In the genomic region with DNA sequence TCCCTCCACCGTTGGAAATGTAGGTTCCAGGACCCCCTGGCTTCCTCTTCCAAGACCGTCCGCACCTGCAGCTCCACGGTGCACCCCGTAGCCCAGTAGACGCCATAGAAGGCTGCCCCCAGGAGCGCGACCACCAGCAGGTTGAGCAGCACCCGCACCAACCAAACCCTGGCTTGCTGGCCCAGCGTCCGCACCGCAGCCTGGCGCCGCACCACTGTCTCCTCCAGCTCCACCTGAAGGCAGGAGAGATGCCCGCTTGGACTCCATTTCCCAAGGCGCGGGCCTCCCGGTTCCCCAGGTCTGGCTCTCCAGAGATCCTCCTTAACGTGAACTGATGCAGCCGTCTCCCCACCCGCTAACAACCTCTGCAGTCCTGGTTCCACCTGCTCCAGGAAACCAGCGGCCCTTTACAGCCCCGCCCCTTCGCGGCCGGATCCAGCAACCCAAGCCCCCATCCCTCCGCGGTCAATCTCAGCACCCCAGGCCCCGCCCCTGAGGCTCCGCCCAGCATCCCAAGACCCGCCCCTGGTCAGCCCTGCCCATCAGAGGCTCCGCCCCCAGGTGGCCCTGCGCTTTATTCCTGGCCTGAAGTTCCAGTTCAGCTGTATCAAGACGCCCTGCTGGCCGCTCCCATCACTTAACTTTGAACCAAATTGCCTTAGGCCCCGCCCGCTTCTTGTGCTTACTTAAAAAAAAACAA, we compare ENCODE assay signal across 1 cellular context.
TF ChIP-seq lines count a peak whose summit lies in the region.

No MANE protein-coding gene starts in this region.

TF ChIP-seq in K562, 482 proteins besides CTCF, POLR2A, EP300 and RAD21 (continued from another document):
- TF ChIP-seq ZBTB7A (IDR thresholded peaks at IDR 0.05; ENCODE audit: borderline replicate concordance, control insufficient read depth, low read depth, low read length), result no peak; the same call in 1 of the 2 replicates
- TF ChIP-seq, protein P1, sequence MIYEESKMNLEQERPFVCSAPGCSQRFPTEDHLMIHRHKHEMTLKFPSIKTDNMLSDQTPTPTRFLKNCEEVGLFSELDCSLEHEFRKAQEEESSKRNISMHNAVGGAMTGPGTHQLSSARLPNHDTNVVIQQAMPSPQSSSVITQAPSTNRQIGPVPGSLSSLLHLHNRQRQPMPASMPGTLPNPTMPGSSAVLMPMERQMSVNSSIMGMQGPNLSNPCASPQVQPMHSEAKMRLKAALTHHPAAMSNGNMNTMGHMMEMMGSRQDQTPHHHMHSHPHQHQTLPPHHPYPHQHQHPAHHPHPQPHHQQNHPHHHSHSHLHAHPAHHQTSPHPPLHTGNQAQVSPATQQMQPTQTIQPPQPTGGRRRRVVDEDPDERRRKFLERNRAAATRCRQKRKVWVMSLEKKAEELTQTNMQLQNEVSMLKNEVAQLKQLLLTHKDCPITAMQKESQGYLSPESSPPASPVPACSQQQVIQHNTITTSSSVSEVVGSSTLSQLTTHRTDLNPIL (CRISPR knock-in tag; IDR thresholded peaks at IDR 0.05), result no peak
- TF ChIP-seq, protein P2, sequence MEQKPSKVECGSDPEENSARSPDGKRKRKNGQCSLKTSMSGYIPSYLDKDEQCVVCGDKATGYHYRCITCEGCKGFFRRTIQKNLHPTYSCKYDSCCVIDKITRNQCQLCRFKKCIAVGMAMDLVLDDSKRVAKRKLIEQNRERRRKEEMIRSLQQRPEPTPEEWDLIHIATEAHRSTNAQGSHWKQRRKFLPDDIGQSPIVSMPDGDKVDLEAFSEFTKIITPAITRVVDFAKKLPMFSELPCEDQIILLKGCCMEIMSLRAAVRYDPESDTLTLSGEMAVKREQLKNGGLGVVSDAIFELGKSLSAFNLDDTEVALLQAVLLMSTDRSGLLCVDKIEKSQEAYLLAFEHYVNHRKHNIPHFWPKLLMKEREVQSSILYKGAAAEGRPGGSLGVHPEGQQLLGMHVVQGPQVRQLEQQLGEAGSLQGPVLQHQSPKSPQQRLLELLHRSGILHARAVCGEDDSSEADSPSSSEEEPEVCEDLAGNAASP (IDR thresholded peaks at IDR 0.05), result no peak
- no peak for TF ChIP-seq ZNF717 (CRISPR knock-in tag; IDR thresholded peaks at IDR 0.05)
- no peak for TF ChIP-seq JUN (IDR thresholded peaks at IDR 0.05; ENCODE audit: borderline replicate concordance, low read depth, low read length)
- no peak for TF ChIP-seq JUN (CRISPR knock-in tag; IDR thresholded peaks at IDR 0.05; ENCODE audit: borderline replicate concordance)
- no peak for TF ChIP-seq TAF7 (tag; IDR thresholded peaks at IDR 0.05)
- no peak for TF ChIP-seq ETV1 (tag; conservative IDR thresholded peaks at IDR 0.05; ENCODE audit: low read depth)
- no peak for TF ChIP-seq SIRT6 (IDR thresholded peaks at IDR 0.05; ENCODE audit: low read depth, low read length)
- TF ChIP-seq MAFF (IDR thresholded peaks at IDR 0.05; ENCODE audit: low read length), result no peak
- no peak for TF ChIP-seq ZNF507 (tag; conservative IDR thresholded peaks at IDR 0.05)
- TF ChIP-seq, protein P3, sequence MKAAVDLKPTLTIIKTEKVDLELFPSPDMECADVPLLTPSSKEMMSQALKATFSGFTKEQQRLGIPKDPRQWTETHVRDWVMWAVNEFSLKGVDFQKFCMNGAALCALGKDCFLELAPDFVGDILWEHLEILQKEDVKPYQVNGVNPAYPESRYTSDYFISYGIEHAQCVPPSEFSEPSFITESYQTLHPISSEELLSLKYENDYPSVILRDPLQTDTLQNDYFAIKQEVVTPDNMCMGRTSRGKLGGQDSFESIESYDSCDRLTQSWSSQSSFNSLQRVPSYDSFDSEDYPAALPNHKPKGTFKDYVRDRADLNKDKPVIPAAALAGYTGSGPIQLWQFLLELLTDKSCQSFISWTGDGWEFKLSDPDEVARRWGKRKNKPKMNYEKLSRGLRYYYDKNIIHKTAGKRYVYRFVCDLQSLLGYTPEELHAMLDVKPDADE (conservative IDR thresholded peaks at IDR 0.05; ENCODE audit: control insufficient read depth, low read depth, low read length), result no peak
- TF ChIP-seq PRPF4 (IDR thresholded peaks at IDR 0.05; ENCODE audit: insufficient read depth, low read depth, low read length, poor library complexity, severe bottlenecking), result no peak
- no peak for TF ChIP-seq BCL6 (CRISPR knock-in tag; IDR thresholded peaks at IDR 0.05)
- TF ChIP-seq ZNF184 (CRISPR knock-in tag; IDR thresholded peaks at IDR 0.05), result no peak
- TF ChIP-seq SRSF9 (IDR thresholded peaks at IDR 0.05; ENCODE audit: borderline replicate concordance, low read depth, low read length), result no peak
- no peak for TF ChIP-seq CEBPB (tag; IDR thresholded peaks at IDR 0.05)
- TF ChIP-seq NCOA4 (IDR thresholded peaks at IDR 0.05; ENCODE audit: partially characterized antibody), result no peak
- no peak for TF ChIP-seq TBP (optimal IDR thresholded peaks at IDR 0.05; ENCODE audit: low read depth, low read length)
- TF ChIP-seq POLR2G (IDR thresholded peaks at IDR 0.05; ENCODE audit: low read depth, low read length), result peak; percentile 38; the same call in 1 of the 2 replicates
- no peak for TF ChIP-seq PHF21A (IDR thresholded peaks at IDR 0.05; ENCODE audit: borderline replicate concordance, low read depth)
- TF ChIP-seq ZBTB17 (CRISPR knock-in tag; IDR thresholded peaks at IDR 0.05), result no peak
- TF ChIP-seq ZFX (CRISPR knock-in tag; IDR thresholded peaks at IDR 0.05), result no peak
- TF ChIP-seq PCBP1 (IDR thresholded peaks at IDR 0.05; ENCODE audit: low read depth, low read length, poor library complexity, severe bottlenecking), result no peak
- no peak for TF ChIP-seq COPS2 (conservative IDR thresholded peaks at IDR 0.05)
- TF ChIP-seq BRD4 (IDR thresholded peaks at IDR 0.05), result no peak
- no peak for TF ChIP-seq ZNF668 (CRISPR knock-in tag; IDR thresholded peaks at IDR 0.05)
- no peak for TF ChIP-seq ZFP30 (CRISPR knock-in tag; IDR thresholded peaks at IDR 0.05; ENCODE audit: borderline replicate concordance)
- TF ChIP-seq KDM1A (IDR thresholded peaks at IDR 0.05), result peak in 1 of 2 experiments; percentile 63; a peak in 2 of 4 replicates
- no peak for TF ChIP-seq NR1H2 (CRISPR knock-in tag; IDR thresholded peaks at IDR 0.05)
- TF ChIP-seq ZNF217 (CRISPR knock-in tag; IDR thresholded peaks at IDR 0.05), result no peak
- TF ChIP-seq ZNF282 (CRISPR knock-in tag; IDR thresholded peaks at IDR 0.05), result no peak
- TF ChIP-seq MCM7 (IDR thresholded peaks at IDR 0.05), result no peak
